Comparison of ENCODE assay signal across 17 cellular contexts in genomic region chr10:99920901-99921300, GRCh38.
DNase-seq lines count a peak whose midpoint lies in the region; ATAC-seq and TF ChIP-seq lines count a peak whose summit lies in the region.
"Had no signal": no experiment of that assay in that cellular context is flagged by ENCODE, and none has a peak within 500 bp of the region (broad histone marks: within the 10 kb centered on the region; RNA-seq: fewer than 3 reads in every experiment).

No MANE protein-coding gene starts in this region.

- DNase-seq in SK-N-SH (no peak), brain microvascular endothelial cell (peak; percentile 47), iris pigment epithelial cell (ENCODE audit: low read depth) (peak; percentile 82), suprapubic skin (ENCODE audit: low spot score in 2 of 2) (no peak)
- DNase-seq in activated T-cell treated with anti-CD3 and anti-CD28 coated beads, Interleukin-2, amount 50 U/mL, for 24 hours, result no peak
- no peak for DNase-seq in T-helper 2 cell treated with Interferon-gamma antibody and Interleukin-4, amounts not matched to agents 5 μg/mL and 100 μg/mL, for 36 hours (ENCODE audit: low spot score)
- DNase-seq: 8988T; activated naive CD4-positive, alpha-beta T cell treated with anti-CD3 and anti-CD28 coated beads for 36 hours; foreskin melanocyte; KBM-7; NCI-H2171 treated with DMSO at 0.1 percent for 48 hours; T1000 had no signal

- H3K9me2 ChIP-seq in SK-N-SH, result no peaks in the 10 kb centered on the region

- WGBS in SK-N-SH (ENCODE audit: low lambda C conversion rate), result 80% methylated on average over 4 of the region's 4 CpGs
- WGBS in suprapubic skin, result 67% methylated on average over 4 of the region's 4 CpGs

- H3K36me3 ChIP-seq in SK-N-SH (replicated peaks in 1 of 2; ENCODE audit: control insufficient read depth in 1 of 2, insufficient read depth in 2 of 2, low read length in 1 of 2), result peaks cover 0 to 51% of the 10 kb centered on the region in 2 experiments
- H3K36me3 ChIP-seq in brain microvascular endothelial cell (replicated peaks), result peaks cover 14% of the 10 kb centered on the region
- no peaks in the 10 kb centered on the region for H3K36me3 ChIP-seq in suprapubic skin
- H3K36me3 ChIP-seq: tibial nerve had no signal

- ATAC-seq in SK-N-SH treated with all-trans-retinoic acid at 6 μM for 48 hours, result no peak; the same call in 2 of the 3 replicates
- no peak for ATAC-seq in stimulated activated memory B cell treated with anti-CD40 and anti-IgM and Interleukin-4, amounts not matched to agents 10 μg/mL and 1 μg/mL and 100 μg/mL, for 72 hours
- ATAC-seq: natural killer cell treated with Interleukin-12 subunit alpha and Interleukin-12 subunit beta and Interleukin-15 and Interleukin-18, amount 100 ng/mL, for 72 hours had no signal

- H3K9me3 ChIP-seq in SK-N-SH, result no peaks in the 10 kb centered on the region
- H3K9me3 ChIP-seq in suprapubic skin, result no peaks in the 10 kb centered on the region
- H3K9me3 ChIP-seq: tibial nerve had no signal

- no peak overlapping the region for H3K9ac ChIP-seq in SK-N-SH

- peaks cover 58% of the 10 kb centered on the region for H4K20me1 ChIP-seq in SK-N-SH (ENCODE audit: insufficient read depth)

- H3K9me3 Mint-ChIP-seq in activated T-cell treated with anti-CD3 and anti-CD28 coated beads, Interleukin-2, amount 50 U/mL, for 24 hours, result no peaks in the 10 kb centered on the region
- H3K9me3 Mint-ChIP-seq in T-helper 2 cell treated with Interferon-gamma antibody and Interleukin-4, amounts not matched to agents 5 μg/mL and 100 μg/mL, for 36 hours, result no peaks in the 10 kb centered on the region
- H3K9me3 Mint-ChIP-seq in stimulated activated memory B cell treated with anti-CD40 and anti-IgM and Interleukin-4, amounts not matched to agents 10 μg/mL and 1 μg/mL and 100 μg/mL, for 72 hours, result no peaks in the 10 kb centered on the region
- H3K9me3 Mint-ChIP-seq: activated naive CD4-positive, alpha-beta T cell treated with anti-CD3 and anti-CD28 coated beads for 36 hours; natural killer cell treated with Interleukin-12 subunit alpha and Interleukin-12 subunit beta and Interleukin-15 and Interleukin-18, amount 100 ng/mL, for 72 hours had no signal

- POLR2A ChIA-PET in SK-N-SH (lab: Yijun Ruan, JAX), result no interaction called here

- H3F3A ChIP-seq in SK-N-SH (replicated peaks; ENCODE audit: insufficient read depth), result peaks cover 25% of the 10 kb centered on the region

- H3K4me3 Mint-ChIP-seq in activated T-cell treated with anti-CD3 and anti-CD28 coated beads, Interleukin-2, amount 50 U/mL, for 24 hours, result no peak overlapping the region
- no peak overlapping the region for H3K4me3 Mint-ChIP-seq in T-helper 2 cell treated with Interferon-gamma antibody and Interleukin-4, amounts not matched to agents 5 μg/mL and 100 μg/mL, for 36 hours
- no peak overlapping the region for H3K4me3 Mint-ChIP-seq in stimulated activated memory B cell treated with anti-CD40 and anti-IgM and Interleukin-4, amounts not matched to agents 10 μg/mL and 1 μg/mL and 100 μg/mL, for 72 hours
- H3K4me3 Mint-ChIP-seq: activated naive CD4-positive, alpha-beta T cell treated with anti-CD3 and anti-CD28 coated beads for 36 hours; natural killer cell treated with Interleukin-12 subunit alpha and Interleukin-12 subunit beta and Interleukin-15 and Interleukin-18, amount 100 ng/mL, for 72 hours had no signal

- TF ChIP-seq RAD21 in SK-N-SH (IDR thresholded peaks at IDR 0.05; ENCODE audit: low read length), result no peak

- H3K36me3 Mint-ChIP-seq in activated T-cell treated with anti-CD3 and anti-CD28 coated beads, Interleukin-2, amount 50 U/mL, for 24 hours (ENCODE audit: low read depth), result no peaks in the 10 kb centered on the region
- H3K36me3 Mint-ChIP-seq in T-helper 2 cell treated with Interferon-gamma antibody and Interleukin-4, amounts not matched to agents 5 μg/mL and 100 μg/mL, for 36 hours (ENCODE audit: low read depth), result no peaks in the 10 kb centered on the region
- peaks cover 16% of the 10 kb centered on the region for H3K36me3 Mint-ChIP-seq in stimulated activated memory B cell treated with anti-CD40 and anti-IgM and Interleukin-4, amounts not matched to agents 10 μg/mL and 1 μg/mL and 100 μg/mL, for 72 hours
- H3K36me3 Mint-ChIP-seq: natural killer cell treated with Interleukin-12 subunit alpha and Interleukin-12 subunit beta and Interleukin-15 and Interleukin-18, amount 100 ng/mL, for 72 hours had no signal

- H3K4me2 ChIP-seq in SK-N-SH, result no peak overlapping the region

- in situ Hi-C loops in brain microvascular endothelial cell (cut with HindIII; ENCODE audit: low pct_ligation_motif_present, low sequenced_read_pairs), result no loop called here

- no peak overlapping the region for H2AFZ ChIP-seq in SK-N-SH (ENCODE audit: low read depth)

- H3K79me2 ChIP-seq in SK-N-SH (ENCODE audit: insufficient read depth), result peaks cover 100% of the 10 kb centered on the region

- H3K4me1 Mint-ChIP-seq in activated T-cell treated with anti-CD3 and anti-CD28 coated beads, Interleukin-2, amount 50 U/mL, for 24 hours (ENCODE audit: low read depth), result peaks cover 3% of the 10 kb centered on the region
- no peaks in the 10 kb centered on the region for H3K4me1 Mint-ChIP-seq in T-helper 2 cell treated with Interferon-gamma antibody and Interleukin-4, amounts not matched to agents 5 μg/mL and 100 μg/mL, for 36 hours (ENCODE audit: low read depth)
- H3K4me1 Mint-ChIP-seq in stimulated activated memory B cell treated with anti-CD40 and anti-IgM and Interleukin-4, amounts not matched to agents 10 μg/mL and 1 μg/mL and 100 μg/mL, for 72 hours, result peaks cover 9% of the 10 kb centered on the region

- TF ChIP-seq POLR2A in suprapubic skin (IDR thresholded peaks at IDR 0.05), result no peak

- CTCF ChIA-PET in SK-N-SH (lab: Yijun Ruan, JAX), result interaction anchor here (1.6 to 1.9 kb wide), 2 partner anchors 75 to 88 kb away, joined by 5 to 6 read pairs; partner anchors contain the start of gene DNMBP

- peaks cover 2 to 37% of the 10 kb centered on the region in 2 experiments; a peak in 3 of 4 replicates for H3K4me1 ChIP-seq in SK-N-SH (ENCODE audit: control insufficient read depth in 1 of 2, insufficient read depth in 2 of 2, low read depth in 1 of 2, low read length in 1 of 2)
- peaks cover 48% of the 10 kb centered on the region for H3K4me1 ChIP-seq in suprapubic skin

- H3K4me3 ChIP-seq in SK-N-SH (ENCODE audit: low read depth in 2 of 2, low read length in 1 of 2) (no peak overlapping the region), brain microvascular endothelial cell (ENCODE audit: low read depth, low read length) (no peak overlapping the region), suprapubic skin (no peak overlapping the region)
- H3K4me3 ChIP-seq: skin epidermis, tibial nerve had no signal

- H3K27ac Mint-ChIP-seq in activated T-cell treated with anti-CD3 and anti-CD28 coated beads, Interleukin-2, amount 50 U/mL, for 24 hours, result no peak overlapping the region
- H3K27ac Mint-ChIP-seq in T-helper 2 cell treated with Interferon-gamma antibody and Interleukin-4, amounts not matched to agents 5 μg/mL and 100 μg/mL, for 36 hours, result no peak overlapping the region
- no peak overlapping the region for H3K27ac Mint-ChIP-seq in stimulated activated memory B cell treated with anti-CD40 and anti-IgM and Interleukin-4, amounts not matched to agents 10 μg/mL and 1 μg/mL and 100 μg/mL, for 72 hours
- H3K27ac Mint-ChIP-seq: activated naive CD4-positive, alpha-beta T cell treated with anti-CD3 and anti-CD28 coated beads for 36 hours; natural killer cell treated with Interleukin-12 subunit alpha and Interleukin-12 subunit beta and Interleukin-15 and Interleukin-18, amount 100 ng/mL, for 72 hours had no signal

- no peaks in the 10 kb centered on the region for H3K27me3 Mint-ChIP-seq in activated T-cell treated with anti-CD3 and anti-CD28 coated beads, Interleukin-2, amount 50 U/mL, for 24 hours
- H3K27me3 Mint-ChIP-seq in T-helper 2 cell treated with Interferon-gamma antibody and Interleukin-4, amounts not matched to agents 5 μg/mL and 100 μg/mL, for 36 hours (ENCODE audit: low read depth), result no peaks in the 10 kb centered on the region
- H3K27me3 Mint-ChIP-seq in stimulated activated memory B cell treated with anti-CD40 and anti-IgM and Interleukin-4, amounts not matched to agents 10 μg/mL and 1 μg/mL and 100 μg/mL, for 72 hours, result no peaks in the 10 kb centered on the region
- H3K27me3 Mint-ChIP-seq: natural killer cell treated with Interleukin-12 subunit alpha and Interleukin-12 subunit beta and Interleukin-15 and Interleukin-18, amount 100 ng/mL, for 72 hours had no signal

- no peak for TF ChIP-seq EP300 in SK-N-SH (IDR thresholded peaks at IDR 0.05; ENCODE audit: borderline replicate concordance in 1 of 2, low read depth in 1 of 2, low read length in 1 of 2)
- no peak for TF ChIP-seq EP300 in suprapubic skin (IDR thresholded peaks at IDR 0.05)

- H3K27ac ChIP-seq in SK-N-SH (ENCODE audit: low read depth in 2 of 2, low read length in 1 of 2), result peak overlapping the region in 1 of 2 experiments; percentile 30; a peak in 2 of 4 replicates
- no peak overlapping the region for H3K27ac ChIP-seq in brain microvascular endothelial cell
- peak overlapping the region; percentile 31 for H3K27ac ChIP-seq in suprapubic skin

- H3K27me3 ChIP-seq in SK-N-SH (ENCODE audit: insufficient read depth) (no peaks in the 10 kb centered on the region), brain microvascular endothelial cell (replicated peaks) (no peaks in the 10 kb centered on the region), suprapubic skin (no peaks in the 10 kb centered on the region)
- H3K27me3 ChIP-seq: tibial nerve had no signal

- TF ChIP-seq CTCF in SK-N-SH (IDR thresholded peaks at IDR 0.05), result no peak
- TF ChIP-seq CTCF in brain microvascular endothelial cell (IDR thresholded peaks at IDR 0.05; ENCODE audit: low read depth, low read length, missing control alignments), result no peak
- no peak for TF ChIP-seq CTCF in suprapubic skin (IDR thresholded peaks at IDR 0.05)

TF ChIP-seq in SK-N-SH, 30 proteins besides CTCF, POLR2A, EP300 and RAD21 (continues in another document):
- TF ChIP-seq MAX (IDR thresholded peaks at IDR 0.05; ENCODE audit: low read depth) (no peak), TCF12 (IDR thresholded peaks at IDR 0.05) (0 out of 2 replicates have a peak, but pooled peaks have one; percentile 20), RFX5 (IDR thresholded peaks at IDR 0.05; ENCODE audit: low read length) (no peak)

TF ChIP-seq in SK-N-SH treated with all-trans-retinoic acid at 6 μM for 48 hours, 23 proteins besides CTCF, POLR2A, EP300 and RAD21 (continues in another document):
- no peak for TF ChIP-seq TOX (CRISPR knock-in tag; IDR thresholded peaks at IDR 0.05; ENCODE audit: borderline replicate concordance)
- no peak for TF ChIP-seq BACH2 (CRISPR knock-in tag; IDR thresholded peaks at IDR 0.05; ENCODE audit: borderline replicate concordance)

Comparison
In these comparisons a context has a peak if more than half of its experiments do, and no peak if none do; other contexts are left out.
1. DNase-seq: peak in brain microvascular endothelial cell (single experiment) and iris pigment epithelial cell (single experiment); none in SK-N-SH (single experiment), suprapubic skin (0 of 2), activated T-cell treated with anti-CD3 and anti-CD28 coated beads, Interleukin-2, amount 50 U/mL, for 24 hours (single experiment) and T-helper 2 cell treated with Interferon-gamma antibody and Interleukin-4, amounts not matched to agents 5 μg/mL and 100 μg/mL, for 36 hours (single experiment).